Comparison of ENCODE assay signal across 8 cellular contexts in genomic region chr5:177311361-177311722, GRCh38. TPM values are rescaled to one million over a fixed set of nuclear protein-coding genes. Genes with fewer than 3 reads are reported as not detected.
DNase-seq lines count a peak whose midpoint lies in the region; ATAC-seq, FAIRE-seq and TF ChIP-seq lines count a peak whose summit lies in the region.

No MANE protein-coding gene starts in this region.

- ATAC-seq in T-cell (replicated peaks in 1 of 4) (no peak), GM18868 (IDR thresholded peaks at IDR 0.05; ENCODE audit: unreplicated experiment) (no peak)

- H3K4me1 ChIP-seq in left ventricle myocardium inferior (peaks cover 42% of the 10 kb centered on the region), skeletal muscle satellite cell (ENCODE audit: control insufficient read depth, insufficient read depth, low read length) (peaks cover 30% of the 10 kb centered on the region)

- H3K9ac ChIP-seq in skeletal muscle satellite cell (ENCODE audit: low read depth, low read length) = peak overlapping the region; percentile 81

- peaks cover 6% of the 10 kb centered on the region for H3K36me3 Mint-ChIP-seq in T-cell

- peak overlapping the region; percentile 63 to 90 (median 71) for H3K4me3 Mint-ChIP-seq in T-cell

- DNase-seq in AG20443 (ENCODE audit: low spot score) (peak; percentile 50), H7 (peak; percentile 72), T-cell (no peak), left ventricle myocardium inferior (no peak), NCI-H82 (lab: John Stamatoyannopoulos, UW) (no peak), RCC 7860 (ENCODE audit: low spot score) (no peak)

- peak overlapping the region; percentile 100 for H3K4me2 ChIP-seq in skeletal muscle satellite cell (ENCODE audit: low read length)

- no peaks in the 10 kb centered on the region for H3K9me3 ChIP-seq in left ventricle myocardium inferior (replicated peaks)
- no peaks in the 10 kb centered on the region for H3K9me3 ChIP-seq in skeletal muscle satellite cell (replicated peaks; ENCODE audit: low read length)

- FAIRE-seq in RCC 7860 (lab: Jason Lieb, UNC) = no peak

- no peak overlapping the region for H3K27ac ChIP-seq in left ventricle myocardium inferior (replicated peaks)

- no peak for TF ChIP-seq CTCF in left ventricle myocardium inferior (IDR thresholded peaks at IDR 0.05; ENCODE audit: borderline replicate concordance)

- H3K36me3 ChIP-seq in H7 (replicated peaks; ENCODE audit: control insufficient read depth, insufficient read depth, low read length) (peaks cover 6% of the 10 kb centered on the region), left ventricle myocardium inferior (peaks cover 9% of the 10 kb centered on the region), skeletal muscle satellite cell (ENCODE audit: insufficient read depth, low read length) (peaks cover 14% of the 10 kb centered on the region)

- POLR2A ChIA-PET in T-cell (lab: Charles Lee) = no interaction called here

- no peaks in the 10 kb centered on the region for H3K9me3 Mint-ChIP-seq in T-cell

- peaks cover 14 to 47% (median 31%) of the 10 kb centered on the region in 3 donors for H3K4me1 Mint-ChIP-seq in T-cell

- CTCF ChIA-PET in T-cell (lab: Charles Lee) = interaction anchor here in 1 of 2 donors (0.6 kb wide), 1 partner anchor 167 kb away, joined by 5 read pairs; no protein-coding TSS in a partner anchor

- no peaks in the 10 kb centered on the region for H3K27me3 ChIP-seq in H7 (ENCODE audit: control insufficient read depth, insufficient read depth, low read length)
- H3K27me3 ChIP-seq in left ventricle myocardium inferior (ENCODE audit: low read depth) = no peaks in the 10 kb centered on the region
- no peaks in the 10 kb centered on the region for H3K27me3 ChIP-seq in skeletal muscle satellite cell (ENCODE audit: control insufficient read depth, insufficient read depth, low read length)

- H3K27me3 Mint-ChIP-seq in T-cell = peaks cover 0 to 4% of the 10 kb centered on the region in 2 donors

- H3K4me3 ChIP-seq in H7 (ENCODE audit: insufficient read depth, low read depth, low read length) (peak overlapping the region; percentile 63), left ventricle myocardium inferior (peak overlapping the region; percentile 70), skeletal muscle satellite cell (ENCODE audit: low read length) (peak overlapping the region; percentile 87)

- no peak overlapping the region for H3K27ac Mint-ChIP-seq in T-cell

- intact Hi-C loops in left ventricle myocardium inferior (cut with micrococcal nuclease) = loop anchor here (10.0 kb wide), 1 partner anchor 143 kb away; no protein-coding TSS in a partner anchor

RNA-seq across cellular contexts. Expression of gene MXD3, which starts 0.4 kb away (rescaled TPM):
- 26.4 and 27.2 TPM in 2 replicates for total RNA-seq in H7 (2014; rRNA removed; shearing (Covaris generic))
- 10 to 100 TPM in 4 of 5 donors, 1 to 10 TPM in 1; 9.3 to 15.2 (median 12.4) TPM for total RNA-seq in T-cell
- total RNA-seq in left ventricle myocardium inferior = 2.3 TPM
- total RNA-seq in skeletal muscle satellite cell (2012; rRNA removed) = 2.3 and 3.5 TPM in 2 replicates

RNA-seq across cellular contexts. Expression of gene PRELID1, which starts 7.7 kb away (rescaled TPM):
- total RNA-seq in H7 (2014; rRNA removed; shearing (Covaris generic)) = 360 and 469 TPM in 2 replicates
- total RNA-seq in T-cell (10 to 100 TPM; 52.0 to 84.9 (median 74.5) TPM), left ventricle myocardium inferior (40.0 TPM)
- 135 and 214 TPM in 2 replicates for total RNA-seq in skeletal muscle satellite cell (2012; rRNA removed)

RNA-seq across cellular contexts. Expression of gene RAB24, which starts 7.8 kb away (rescaled TPM):
- 25.4 and 35.7 TPM in 2 replicates for total RNA-seq in H7 (2014; rRNA removed; shearing (Covaris generic))
- total RNA-seq in T-cell (10 to 100 TPM; 18.2 to 34.0 (median 25.2) TPM), left ventricle myocardium inferior (25.3 TPM)
- 9.6 TPM in 2 replicates for total RNA-seq in skeletal muscle satellite cell (2012; rRNA removed)

RNA-seq across cellular contexts. Expression of gene LMAN2, which starts 40.1 kb away (rescaled TPM):
- total RNA-seq in H7 (2014; rRNA removed; shearing (Covaris generic)) = 221 and 225 TPM in 2 replicates
- total RNA-seq in T-cell = 100 to 1,000 TPM in 3 of 5 donors, 10 to 100 TPM in 2; 67.2 to 122 (median 106) TPM
- total RNA-seq in left ventricle myocardium inferior = 60.0 TPM
- total RNA-seq in skeletal muscle satellite cell (2012; rRNA removed) = 285 and 302 TPM in 2 replicates

RNA-seq across cellular contexts. Expression of gene RGS14, which starts 46.4 kb away (rescaled TPM):
- 31.0 and 32.4 TPM in 2 replicates for total RNA-seq in H7 (2014; rRNA removed; shearing (Covaris generic))
- total RNA-seq in T-cell (100 to 1,000 TPM in 3 of 5 donors, 10 to 100 TPM in 2; 85.7 to 209 (median 195) TPM), left ventricle myocardium inferior (4.6 TPM)
- 4.6 and 7.2 TPM in 2 replicates for total RNA-seq in skeletal muscle satellite cell (2012; rRNA removed)

Comparison
In these comparisons a context has a peak if more than half of its experiments do, and no peak if none do; other contexts are left out.
1. DNase-seq: peak in AG20443 (single experiment) and H7 (single experiment); none in T-cell (0 of 34), left ventricle myocardium inferior (single experiment), NCI-H82 (single experiment) and RCC 7860 (single experiment).
2. Peak in every context shown above with its lines, with median percentiles within 50 percentile points of each other: H3K4me3 ChIP-seq.